8 cellular contexts compared by ENCODE assay signal in genomic region chr11:74948898-74949747, GRCh38. TPM values are rescaled to one million over a fixed set of nuclear protein-coding genes. Genes with fewer than 3 reads are reported as not detected.
DNase-seq lines count a peak whose midpoint lies in the region; ATAC-seq and TF ChIP-seq lines count a peak whose summit lies in the region.

SPCS2 (plus strand) TSS chr11:74949266; CDS start chr11:74949286, 20 bp downstream.
A gene with protein sequence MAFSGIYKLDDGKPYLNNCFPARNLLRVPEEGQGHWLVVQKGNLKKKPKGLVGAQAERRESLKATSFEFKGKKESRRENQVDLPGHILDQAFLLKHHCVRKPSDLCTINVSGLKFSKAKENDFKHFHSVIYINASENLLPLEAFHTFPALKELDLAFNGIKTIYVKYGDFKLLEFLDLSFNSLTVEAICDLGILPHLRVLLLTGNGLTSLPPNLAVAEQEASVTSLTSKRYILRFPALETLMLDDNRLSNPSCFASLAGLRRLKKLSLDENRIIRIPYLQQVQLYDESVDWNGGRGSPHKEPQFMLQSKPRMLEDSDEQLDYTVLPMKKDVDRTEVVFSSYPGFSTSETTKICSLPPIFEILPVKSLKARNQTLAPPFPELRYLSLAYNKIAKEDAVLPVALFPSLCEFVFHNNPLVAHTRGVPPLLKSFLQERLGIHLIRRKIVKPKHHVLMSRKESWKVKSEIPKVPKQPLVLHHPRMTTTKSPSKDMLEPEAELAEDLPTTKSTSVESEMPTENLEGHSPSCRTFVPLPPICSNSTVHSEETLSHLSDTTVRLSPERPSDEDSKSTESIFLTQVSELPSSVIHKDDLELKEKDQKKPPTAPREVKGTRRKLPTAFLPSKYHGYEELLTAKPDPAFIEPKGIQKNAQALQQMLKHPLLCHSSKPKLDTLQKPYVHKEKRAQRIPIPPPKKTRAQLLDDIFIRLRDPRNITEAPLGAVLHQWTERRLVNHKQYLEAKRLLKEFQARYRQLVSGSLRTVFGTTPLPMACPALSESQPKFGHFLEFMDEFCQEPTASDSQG (minus strand): TSS chr11:74949091. CDS start chr11:74940878, 8,213 bp downstream.

- H3K4me3 Mint-ChIP-seq in activated CD4-positive, alpha-beta T cell treated with anti-CD3 and anti-CD28 coated beads for 36 hours, result peak within 1 kb of the TSS; percentile 96

- CTCF ChIA-PET in activated CD4-positive, alpha-beta T cell treated with anti-CD3 and anti-CD28 coated beads for 36 hours (lab: Charles Lee), result interaction anchor here (0.6 to 1.5 kb wide), 5 partner anchors 11 to 1499 kb away, joined by 3 to 4 read pairs (median 3); no protein-coding TSS in a partner anchor

- peaks cover 42% of the 10 kb centered on the region for H3K4me1 Mint-ChIP-seq in activated CD4-positive, alpha-beta T cell treated with anti-CD3 and anti-CD28 coated beads for 36 hours

- no peaks in the 10 kb centered on the region for H3K36me3 ChIP-seq in kidney epithelial cell (ENCODE audit: control insufficient read depth, insufficient read depth, low read length)

- DNase-seq in AG20443 (ENCODE audit: low spot score), result peak; percentile 98
- DNase-seq in NCI-H510A (lab: John Stamatoyannopoulos, UW), result peak; percentile 92
- DNase-seq in activated CD4-positive, alpha-beta T cell treated with anti-CD3 and anti-CD28 coated beads for 36 hours, result peak; percentile 100
- DNase-seq in kidney epithelial cell (ENCODE audit: low read depth), result peak; percentile 96
- DNase-seq in stimulated activated CD4-positive, alpha-beta T cell treated with anti-CD3 and anti-CD28 coated beads, Interleukin-15, amount 100 ng/mL, for 48 hours (ENCODE audit: low read depth in 2 of 2), result peak; percentile 97 to 99

- peaks cover 24% of the 10 kb centered on the region for H3K36me3 Mint-ChIP-seq in activated CD4-positive, alpha-beta T cell treated with anti-CD3 and anti-CD28 coated beads for 36 hours (ENCODE audit: low read depth)

- TF ChIP-seq CTCF in kidney epithelial cell (IDR thresholded peaks at IDR 0.05; ENCODE audit: insufficient read depth, low read length, poor library complexity, severe bottlenecking), result no peak

- no peaks in the 10 kb centered on the region for H3K27me3 ChIP-seq in kidney epithelial cell (ENCODE audit: control insufficient read depth, insufficient read depth, low read length)

- POLR2A ChIA-PET in activated CD4-positive, alpha-beta T cell treated with anti-CD3 and anti-CD28 coated beads for 36 hours (lab: Charles Lee), result interaction anchor here (0.5 to 1.0 kb wide), 7 partner anchors 17 to 1428 kb away, joined by 3 to 10 read pairs (median 3); no protein-coding TSS in a partner anchor

- no peaks in the 10 kb centered on the region for H3K9me3 Mint-ChIP-seq in activated CD4-positive, alpha-beta T cell treated with anti-CD3 and anti-CD28 coated beads for 36 hours (ENCODE audit: low read depth)

- intact Hi-C loops in activated CD4-positive, alpha-beta T cell treated with anti-CD3 and anti-CD28 coated beads for 36 hours (cut with DNase I, micrococcal nuclease), result loop anchor here (1.0 to 5.0 kb wide), 10 partner anchors 39 to 1352 kb away; partner anchors contain the start of genes NEU3 (in 2 of the 2), C2CD3 (in 1 of the 2), FAM168A (in 1 of the 2) and LIPT2 (in 1 of the 2)

- H3K27me3 Mint-ChIP-seq in activated CD4-positive, alpha-beta T cell treated with anti-CD3 and anti-CD28 coated beads for 36 hours, result no peaks in the 10 kb centered on the region

- peak; percentile 89 for TF ChIP-seq POLR2A in GM19099 (IDR thresholded peaks at IDR 0.05; ENCODE audit: extremely low read depth, insufficient read length, low read depth)

- H3K27ac ChIP-seq in cingulate gyrus (ENCODE audit: low read depth, low read length), result peak within 1 kb of the TSS; percentile 77

- peak within 1 kb of the TSS; percentile 97 for H3K27ac Mint-ChIP-seq in activated CD4-positive, alpha-beta T cell treated with anti-CD3 and anti-CD28 coated beads for 36 hours

- peak within 1 kb of the TSS; percentile 86 for H3K4me3 ChIP-seq in kidney epithelial cell (ENCODE audit: low read depth, low read length)

- peak; percentile 92 for ATAC-seq in HG03432 (IDR thresholded peaks at IDR 0.05; ENCODE audit: unreplicated experiment)
- ATAC-seq in activated CD4-positive, alpha-beta T cell treated with anti-CD3 and anti-CD28 coated beads for 36 hours, result peak; percentile 99

RNA-seq across cellular contexts. Expression of gene SPCS2, which starts in this region (rescaled TPM):
- 100 to 1,000 TPM; 124 to 131 TPM for total RNA-seq in activated CD4-positive, alpha-beta T cell treated with anti-CD3 and anti-CD28 coated beads for 36 hours
- 38.1 and 61.8 TPM in 2 replicates for total RNA-seq in kidney epithelial cell

RNA-seq across cellular contexts. Expression of the second gene that starts in this region (rescaled TPM):
- total RNA-seq in activated CD4-positive, alpha-beta T cell treated with anti-CD3 and anti-CD28 coated beads for 36 hours, result 10 to 100 TPM in 1 of 2 experiments, 1 to 10 TPM in 1; 7.8 to 11.9 TPM
- total RNA-seq in kidney epithelial cell, result 3.2 and 8.6 TPM in 2 replicates

Comparison
In these comparisons a context has a peak if more than half of its experiments do, and no peak if none do; other contexts are left out.
1. Peak in every context shown above with its lines: DNase-seq, ATAC-seq, H3K4me3 ChIP-seq and H3K27ac ChIP-seq.